ENCODE assay signal across 8 cellular contexts in genomic region chr13:34076943-34077703, GRCh38.
A peak's percentile ranks its signal among the peaks of the same experiment; 100 is the strongest.
DNase-seq lines count a peak whose midpoint lies in the region; ATAC-seq and TF ChIP-seq lines count a peak whose summit lies in the region.

No MANE protein-coding gene starts in this region.

- H3K27me3 ChIP-seq in adipocyte (replicated peaks; ENCODE audit: control insufficient read depth, insufficient read depth, low read length), result no peaks in the 10 kb centered on the region

- no peak for TF ChIP-seq EP300 in Ishikawa (IDR thresholded peaks at IDR 0.05; ENCODE audit: borderline replicate concordance)

- H3K4me3 ChIP-seq in adipocyte (ENCODE audit: low read length), result no peak overlapping the region

- peaks cover 13% of the 10 kb centered on the region for H3K4me1 ChIP-seq in adipocyte (ENCODE audit: control insufficient read depth, insufficient read depth, low read length)

- peak overlapping the region; percentile 77 for H3K9ac ChIP-seq in adipocyte (ENCODE audit: low read length)

- H3K36me3 ChIP-seq in adipocyte (ENCODE audit: control insufficient read depth, insufficient read depth, low read length, severe bottlenecking), result no peaks in the 10 kb centered on the region

- H3K9me3 ChIP-seq in adipocyte (ENCODE audit: control insufficient read depth, low read length), result peaks cover 22% of the 10 kb centered on the region

- peak; percentile 84 for TF ChIP-seq RAD21 in Ishikawa (IDR thresholded peaks at IDR 0.05; ENCODE audit: low read depth)

- ATAC-seq in GM19023 (IDR thresholded peaks at IDR 0.05; ENCODE audit: unreplicated experiment) (no peak), HG02610 (IDR thresholded peaks at IDR 0.05; ENCODE audit: unreplicated experiment) (no peak), GM18873 (IDR thresholded peaks at IDR 0.05; ENCODE audit: low FRiP score, unreplicated experiment) (no peak)

- DNase-seq in EH (ENCODE audit: low read depth) (peak; percentile 89), adipocyte (ENCODE audit: low read depth) (peak; percentile 74), kidney glomerular epithelial cell (lab: John Stamatoyannopoulos, UW) (peak; percentile 22), activated gamma-delta T cell (lab: John Stamatoyannopoulos, UW) (no peak)

TF ChIP-seq in Ishikawa, 13 proteins besides CTCF, POLR2A, EP300 and RAD21:
- TF ChIP-seq NFIC (IDR thresholded peaks at IDR 0.05) (no peak), CEBPB (IDR thresholded peaks at IDR 0.05) (no peak), TAF1 (IDR thresholded peaks at IDR 0.05; ENCODE audit: low read depth) (no peak), YY1 (IDR thresholded peaks at IDR 0.05; ENCODE audit: low read depth) (no peak), MAX (IDR thresholded peaks at IDR 0.05) (no peak)
- TF ChIP-seq, protein P1, sequence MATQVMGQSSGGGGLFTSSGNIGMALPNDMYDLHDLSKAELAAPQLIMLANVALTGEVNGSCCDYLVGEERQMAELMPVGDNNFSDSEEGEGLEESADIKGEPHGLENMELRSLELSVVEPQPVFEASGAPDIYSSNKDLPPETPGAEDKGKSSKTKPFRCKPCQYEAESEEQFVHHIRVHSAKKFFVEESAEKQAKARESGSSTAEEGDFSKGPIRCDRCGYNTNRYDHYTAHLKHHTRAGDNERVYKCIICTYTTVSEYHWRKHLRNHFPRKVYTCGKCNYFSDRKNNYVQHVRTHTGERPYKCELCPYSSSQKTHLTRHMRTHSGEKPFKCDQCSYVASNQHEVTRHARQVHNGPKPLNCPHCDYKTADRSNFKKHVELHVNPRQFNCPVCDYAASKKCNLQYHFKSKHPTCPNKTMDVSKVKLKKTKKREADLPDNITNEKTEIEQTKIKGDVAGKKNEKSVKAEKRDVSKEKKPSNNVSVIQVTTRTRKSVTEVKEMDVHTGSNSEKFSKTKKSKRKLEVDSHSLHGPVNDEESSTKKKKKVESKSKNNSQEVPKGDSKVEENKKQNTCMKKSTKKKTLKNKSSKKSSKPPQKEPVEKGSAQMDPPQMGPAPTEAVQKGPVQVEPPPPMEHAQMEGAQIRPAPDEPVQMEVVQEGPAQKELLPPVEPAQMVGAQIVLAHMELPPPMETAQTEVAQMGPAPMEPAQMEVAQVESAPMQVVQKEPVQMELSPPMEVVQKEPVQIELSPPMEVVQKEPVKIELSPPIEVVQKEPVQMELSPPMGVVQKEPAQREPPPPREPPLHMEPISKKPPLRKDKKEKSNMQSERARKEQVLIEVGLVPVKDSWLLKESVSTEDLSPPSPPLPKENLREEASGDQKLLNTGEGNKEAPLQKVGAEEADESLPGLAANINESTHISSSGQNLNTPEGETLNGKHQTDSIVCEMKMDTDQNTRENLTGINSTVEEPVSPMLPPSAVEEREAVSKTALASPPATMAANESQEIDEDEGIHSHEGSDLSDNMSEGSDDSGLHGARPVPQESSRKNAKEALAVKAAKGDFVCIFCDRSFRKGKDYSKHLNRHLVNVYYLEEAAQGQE (IDR thresholded peaks at IDR 0.05; ENCODE audit: low read depth), result no peak
